In the genomic region with DNA sequence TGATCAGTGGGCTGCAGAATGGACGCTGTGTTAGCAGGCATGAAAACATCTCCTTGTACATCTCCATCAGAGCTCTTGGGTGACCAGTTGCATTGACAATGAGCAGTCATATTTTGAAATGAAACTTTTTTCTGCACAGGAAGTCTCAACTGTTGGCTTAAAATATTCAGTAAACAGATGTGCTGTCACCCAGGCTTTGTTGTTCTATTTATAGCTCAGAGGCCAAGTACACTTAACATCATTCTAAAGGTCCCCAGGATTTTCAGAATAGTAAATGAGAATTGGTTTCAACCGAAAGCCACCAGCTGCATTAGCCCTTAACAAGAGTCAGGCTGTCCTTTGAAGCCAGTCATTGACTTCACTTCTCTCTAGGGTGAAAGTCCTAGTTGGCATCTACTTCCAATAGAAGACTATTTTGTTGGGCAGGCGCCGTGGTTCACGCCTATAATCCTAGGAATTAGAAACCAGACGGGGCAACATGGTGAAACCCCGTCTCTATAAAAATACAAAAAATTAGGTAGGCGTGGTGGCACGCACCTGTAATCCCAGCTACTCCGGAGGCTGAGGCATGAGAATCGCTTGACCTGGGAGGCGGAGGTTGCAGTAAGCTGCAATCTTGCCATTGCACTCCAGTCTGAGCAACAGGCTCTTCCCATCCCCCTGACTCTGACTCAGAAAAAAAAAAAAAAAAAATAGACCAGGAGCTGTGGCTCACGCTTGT, we compare ENCODE assay signal across 8 cellular contexts. TPM values are rescaled to one million over a fixed set of nuclear protein-coding genes. Genes with fewer than 3 reads are reported as not detected.
DNase-seq lines count a peak whose midpoint lies in the region; ATAC-seq lines count a peak whose summit lies in the region.

No MANE protein-coding gene starts in this region.

- DNase-seq in Kasumi-1 (lab: John Stamatoyannopoulos, UW) = peak; percentile 16 to 30
- peak; percentile 48 for DNase-seq in mesenchymal stem cell
- DNase-seq in caudate nucleus (lab: John Stamatoyannopoulos, UW) = no peak
- no peak for DNase-seq in HUDEP-2 (lab: John Stamatoyannopoulos, UW; ENCODE audit: unreplicated experiment in 76 of 76)
- DNase-seq in NCI-H524 (lab: John Stamatoyannopoulos, UW) = no peak
- no peak for DNase-seq in NCI-H1694 (lab: John Stamatoyannopoulos, UW)

- peaks cover 12 to 17% of the 10 kb centered on the region in 2 experiments for H3K27me3 ChIP-seq in mesenchymal stem cell (ENCODE audit: control insufficient read depth in 1 of 2, insufficient read depth in 1 of 2, low read length in 2 of 2)

- H4K8ac ChIP-seq in mesenchymal stem cell (ENCODE audit: low read length) = no peak overlapping the region

- no peak overlapping the region for H3K4me2 ChIP-seq in mesenchymal stem cell (ENCODE audit: low read length, poor library complexity, severe bottlenecking)

- no peaks in the 10 kb centered on the region for H3K79me1 ChIP-seq in mesenchymal stem cell (replicated peaks; ENCODE audit: low read length, poor library complexity, severe bottlenecking)

- H2BK120ac ChIP-seq in mesenchymal stem cell (ENCODE audit: low read depth, low read length) = no peak overlapping the region

- WGBS in mesenchymal stem cell = 92% methylated on average over 12 of the region's 13 CpGs

- peaks cover 3% of the 10 kb centered on the region for H3K9me3 ChIP-seq in mesenchymal stem cell (ENCODE audit: control insufficient read depth, low read length)

- no peak overlapping the region for H2AK5ac ChIP-seq in mesenchymal stem cell (ENCODE audit: low read length, severe bottlenecking)

- H2AFZ ChIP-seq in mesenchymal stem cell (ENCODE audit: low read depth, low read length) = no peak overlapping the region

- H2BK5ac ChIP-seq in mesenchymal stem cell (ENCODE audit: low read depth, low read length, poor library complexity, severe bottlenecking) = no peak overlapping the region

- H3K9ac ChIP-seq in mesenchymal stem cell (ENCODE audit: low read length) = no peak overlapping the region

- no peak overlapping the region for H3K4me3 ChIP-seq in mesenchymal stem cell (ENCODE audit: insufficient read depth in 1 of 2, low read depth in 1 of 2, low read length in 2 of 2)

- no peak overlapping the region for H3K27ac ChIP-seq in mesenchymal stem cell (ENCODE audit: low read length, poor library complexity, severe bottlenecking)
- H3K27ac ChIP-seq in caudate nucleus (ENCODE audit: low read depth, low read length) = no peak overlapping the region

- H4K91ac ChIP-seq in mesenchymal stem cell (ENCODE audit: low read length) = no peak overlapping the region

- H3K14ac ChIP-seq in mesenchymal stem cell (ENCODE audit: low read length in 2 of 2) = no peak overlapping the region

- H3K4ac ChIP-seq in mesenchymal stem cell (ENCODE audit: low read depth in 1 of 2, low read length in 2 of 2) = no peak overlapping the region

- no peak overlapping the region for H3K18ac ChIP-seq in mesenchymal stem cell (ENCODE audit: low read depth in 1 of 2, low read length in 2 of 2)

- no peak overlapping the region for H2BK15ac ChIP-seq in mesenchymal stem cell (ENCODE audit: low read depth, poor library complexity, severe bottlenecking)

- H3K23ac ChIP-seq in mesenchymal stem cell (ENCODE audit: low read length in 2 of 2) = no peak overlapping the region

- H3K4me1 ChIP-seq in mesenchymal stem cell (ENCODE audit: control insufficient read depth, insufficient read depth, low read depth, low read length) = peaks cover 14% of the 10 kb centered on the region

- ATAC-seq in GM18517 (IDR thresholded peaks at IDR 0.05; ENCODE audit: unreplicated experiment) = peak; percentile 68
- peak; percentile 33 for ATAC-seq in GM21717 (IDR thresholded peaks at IDR 0.05; ENCODE audit: unreplicated experiment)

- no peak overlapping the region for H2BK12ac ChIP-seq in mesenchymal stem cell (ENCODE audit: low read length in 2 of 2)

- H3K36me3 ChIP-seq in mesenchymal stem cell (ENCODE audit: control insufficient read depth in 1 of 2, insufficient read depth in 2 of 2, low read depth in 1 of 2, low read length in 2 of 2) = no peaks in the 10 kb centered on the region

RNA-seq across cellular contexts. Expression of gene PDE4A, which starts 7.9 kb away (rescaled TPM):
- 10.4 TPM for polyA plus RNA-seq in mesenchymal stem cell (2013, experiment 1 of 2)
- polyA plus RNA-seq in mesenchymal stem cell (2013, experiment 2 of 2) = 10.3 TPM

RNA-seq across cellular contexts. Expression of gene CDC37, which starts 9.1 kb away (rescaled TPM):
- polyA plus RNA-seq in mesenchymal stem cell (2013, experiment 1 of 2) = 163 TPM
- 156 TPM for polyA plus RNA-seq in mesenchymal stem cell (2013, experiment 2 of 2)

RNA-seq across cellular contexts. Expression of gene TYK2, which starts 32.0 kb away (rescaled TPM):
- 66.7 TPM for polyA plus RNA-seq in mesenchymal stem cell (2013, experiment 1 of 2)
- 65.7 TPM for polyA plus RNA-seq in mesenchymal stem cell (2013, experiment 2 of 2)

Comparison
In these comparisons a context has a peak if more than half of its experiments do, and no peak if none do; other contexts are left out.
1. DNase-seq: peak in Kasumi-1 (2 of 2) and mesenchymal stem cell (single experiment); none in caudate nucleus (0 of 61), HUDEP-2 (0 of 76), NCI-H524 (0 of 2) and NCI-H1694 (single experiment).